27 cellular contexts compared by ENCODE assay signal in the genomic region with DNA sequence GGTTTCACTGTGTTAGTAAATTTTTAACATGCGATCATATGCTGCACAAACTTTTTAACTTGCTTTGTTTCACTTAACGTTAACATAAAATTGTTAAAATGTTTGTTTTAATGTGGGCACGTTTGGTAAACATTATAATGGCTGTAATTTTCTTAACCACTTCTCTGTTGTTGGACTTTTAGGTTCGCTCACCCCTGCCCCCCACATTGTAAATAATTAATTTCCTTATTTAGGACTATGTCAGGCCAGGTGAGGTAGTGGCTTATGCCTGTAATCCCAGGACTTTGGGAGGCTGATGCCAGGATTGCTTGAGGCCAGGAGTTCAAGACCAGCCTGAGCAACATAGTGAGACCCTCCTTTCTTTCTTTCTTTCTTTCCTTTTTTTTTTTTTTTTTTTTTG. TPM values are rescaled to one million over a fixed set of nuclear protein-coding genes. Genes with fewer than 3 reads are reported as not detected.
"Had no signal": no experiment of that assay in that cellular context is flagged by ENCODE, and none has a peak within 500 bp of the region (broad histone marks: within the 10 kb centered on the region; RNA-seq: fewer than 3 reads in every experiment).

No MANE protein-coding gene starts in this region.

- H3K9ac ChIP-seq: KMS-11 had no signal

- H2AFZ ChIP-seq: PC-9 had no signal

- H3K4me3 ChIP-seq: K562, PC-9, Peyer's patch, SJCRH30 had no signal

- H3K9me3 ChIP-seq: Peyer's patch, SJCRH30 had no signal

- ATAC-seq: K562, Right ventricle myocardium inferior, SK-N-SH treated with all-trans-retinoic acid at 6 μM for 48 hours had no signal

- DNase-seq: Kasumi-1, MM.1S, MV-4-11, NCI-H1048, NCI-H1105, NCI-H1436 treated with DMSO at 0.1 percent for 48 hours, NCI-H1694, NCI-H187 treated with DMSO at 0.1 percent for 48 hours, NCI-H2029 treated with DMSO at 0.1 percent for 48 hours, NCI-H2171 treated with DMSO at 0.1 percent for 48 hours, NCI-H345, NCI-H446 treated with DMSO at 0.1 percent for 48 hours, NCI-H510A treated with DMSO at 0.1 percent for 48 hours, NCI-H526, PC-9, Peyer's patch, SHP77 treated with DMSO at 0.1 percent for 48 hours, SJCRH30 had no signal

- H3K36me3 ChIP-seq: Peyer's patch, SJCRH30 had no signal

- H3K27ac ChIP-seq: KMS-11, PC-9, Peyer's patch, SJCRH30 had no signal

- H3K27me3 ChIP-seq: Peyer's patch, SJCRH30 had no signal

- H3K4me2 ChIP-seq: KMS-11, PC-9 had no signal

RNA-seq across cellular contexts. Expression of a gene that starts 11.8 kb away (rescaled TPM):
- total RNA-seq: HT1080, M059J, OCI-LY7, RPMI7951 had no signal
- polyA plus RNA-seq: IgD-negative memory B cell had no signal

RNA-seq across cellular contexts. Expression of a gene that starts 17.9 kb away (rescaled TPM):
- total RNA-seq: HT1080, M059J, OCI-LY7, RPMI7951 had no signal
- polyA plus RNA-seq: IgD-negative memory B cell had no signal

RNA-seq across cellular contexts. Expression of a gene that starts 18.9 kb away (rescaled TPM):
- total RNA-seq: HT1080, OCI-LY7, PC-9, RPMI7951 had no signal
- polyA plus RNA-seq: IgD-negative memory B cell had no signal
